In genomic region chr1:101632548-101633256, GRCh38 we compare ENCODE assay signal across 1 cellular context.
TF ChIP-seq lines count a peak whose summit lies in the region.

No MANE protein-coding gene starts in this region.

TF ChIP-seq in WTC11, 78 proteins besides CTCF, POLR2A, EP300 and RAD21 (continued from another document):
- TF ChIP-seq ESRRA (CRISPR knock-in tag; IDR thresholded peaks at IDR 0.05; ENCODE audit: borderline replicate concordance) (no peak), KAT7 (CRISPR knock-in tag; IDR thresholded peaks at IDR 0.05; ENCODE audit: borderline replicate concordance) (no peak), ERG (CRISPR knock-in tag; IDR thresholded peaks at IDR 0.05) (no peak), AR (CRISPR knock-in tag; IDR thresholded peaks at IDR 0.05) (no peak), CREB1 (CRISPR knock-in tag; IDR thresholded peaks at IDR 0.05) (no peak), MYBL2 (CRISPR knock-in tag; IDR thresholded peaks at IDR 0.05) (no peak), ZNF121 (CRISPR knock-in tag; IDR thresholded peaks at IDR 0.05) (no peak), ATF2 (CRISPR knock-in tag; IDR thresholded peaks at IDR 0.05; ENCODE audit: borderline replicate concordance, low read depth) (no peak)
